11 cellular contexts compared by ENCODE assay signal in genomic region chr22:30881361-30882180, GRCh38.
DNase-seq lines count a peak whose midpoint lies in the region; ATAC-seq, FAIRE-seq and TF ChIP-seq lines count a peak whose summit lies in the region.
"Had no signal": no experiment of that assay in that cellular context is flagged by ENCODE, and none has a peak within 500 bp of the region (broad histone marks: within the 10 kb centered on the region; RNA-seq: fewer than 3 reads in every experiment).

No MANE protein-coding gene starts in this region.

- H3K36me3 ChIP-seq in BE2C = no peaks in the 10 kb centered on the region
- H3K36me3 ChIP-seq in NT2/D1 (ENCODE audit: insufficient read depth, insufficient read length, low read length) = no peaks in the 10 kb centered on the region
- no peaks in the 10 kb centered on the region for H3K36me3 ChIP-seq in esophagus squamous epithelium
- H3K36me3 ChIP-seq: left lung had no signal

- intact Hi-C loops in esophagus squamous epithelium (cut with DNase I) = no loop called here

- 76 to 100% methylated on average over 1 to 4 of the region's 14 CpGs for WGBS in esophagus squamous epithelium, 2 donors

- TF ChIP-seq POLR2A in erythroblast (IDR thresholded peaks at IDR 0.05; ENCODE audit: low read length) (peak; percentile 98), esophagus squamous epithelium (IDR thresholded peaks at IDR 0.05) (no peak)

- peaks cover 19% of the 10 kb centered on the region for H3K4me1 Mint-ChIP-seq in nephron progenitor cell

- DNase-seq in BE2C = peak; percentile 63
- no peak for DNase-seq in NT2/D1 (ENCODE audit: low read depth, low spot score)
- DNase-seq in erythroblast (lab: John Stamatoyannopoulos, UW) = peak; percentile 96 to 97
- peak; percentile 19 for DNase-seq in nephron progenitor cell
- DNase-seq in NCI-H146 (lab: John Stamatoyannopoulos, UW) = no peak
- no peak for DNase-seq in frontal cortex (ENCODE audit: low spot score in 2 of 2)
- no peak for DNase-seq in esophagus squamous epithelium (lab: John Stamatoyannopoulos, UW)
- DNase-seq: NCI-H2081, T-helper 1 cell had no signal

- H3K27me3 ChIP-seq in BE2C = no peaks in the 10 kb centered on the region
- no peaks in the 10 kb centered on the region for H3K27me3 ChIP-seq in NT2/D1 (ENCODE audit: insufficient read depth, insufficient read length)
- no peaks in the 10 kb centered on the region for H3K27me3 ChIP-seq in esophagus squamous epithelium
- H3K27me3 ChIP-seq: left lung had no signal

- no peaks in the 10 kb centered on the region for H3K36me3 Mint-ChIP-seq in nephron progenitor cell (ENCODE audit: low read depth)

- no peak for ATAC-seq in HG02571 (IDR thresholded peaks at IDR 0.05; ENCODE audit: unreplicated experiment)
- ATAC-seq: left lung had no signal

- H3K9me3 ChIP-seq in BE2C (no peaks in the 10 kb centered on the region), NT2/D1 (ENCODE audit: insufficient read depth, low read length) (no peaks in the 10 kb centered on the region), esophagus squamous epithelium (no peaks in the 10 kb centered on the region)
- H3K9me3 ChIP-seq: left lung had no signal

- H3K27me3 Mint-ChIP-seq in nephron progenitor cell (ENCODE audit: low read depth, poor library complexity) = peaks cover 13% of the 10 kb centered on the region

- no peak overlapping the region for H3K27ac ChIP-seq in esophagus squamous epithelium
- H3K27ac ChIP-seq: left lung had no signal

- peak overlapping the region; percentile 16 for H3K27ac Mint-ChIP-seq in nephron progenitor cell

- H3K4me3 Mint-ChIP-seq in nephron progenitor cell = no peak overlapping the region

- no peaks in the 10 kb centered on the region for H3K9me3 Mint-ChIP-seq in nephron progenitor cell

- peak overlapping the region; percentile 8 for H3K9ac ChIP-seq in NT2/D1 (ENCODE audit: insufficient read length, low read depth)

- H3K4me1 ChIP-seq in BE2C (peaks cover 4% of the 10 kb centered on the region), NT2/D1 (ENCODE audit: insufficient read depth, insufficient read length) (peaks cover 7% of the 10 kb centered on the region), esophagus squamous epithelium (peaks cover 0 to 11% (median 0%) of the 10 kb centered on the region in 3 donors)
- H3K4me1 ChIP-seq: left lung had no signal

- TF ChIP-seq CTCF in BE2C (IDR thresholded peaks at IDR 0.05; ENCODE audit: low read depth, low read length) (no peak), nephron progenitor cell (IDR thresholded peaks at IDR 0.05) (no peak), esophagus squamous epithelium (IDR thresholded peaks at IDR 0.05) (no peak)

- no peak overlapping the region for H3K4me3 ChIP-seq in BE2C (ENCODE audit: low read depth, low read length)
- no peak overlapping the region for H3K4me3 ChIP-seq in NT2/D1 (ENCODE audit: insufficient read length, low read depth)
- H3K4me3 ChIP-seq in esophagus squamous epithelium = no peak overlapping the region
- H3K4me3 ChIP-seq: left lung had no signal

- no peak for FAIRE-seq in frontal cortex (lab: Jason Lieb, UNC)

Comparison
In these comparisons a context has a peak if more than half of its experiments do, and no peak if none do; other contexts are left out.
1. DNase-seq: peak in BE2C (single experiment), erythroblast (2 of 2) and nephron progenitor cell (single experiment); none in NT2/D1 (single experiment), NCI-H146 (single experiment), frontal cortex (0 of 2) and esophagus squamous epithelium (single experiment).